Comparison of ENCODE assay signal across 19 cellular contexts in the genomic region with DNA sequence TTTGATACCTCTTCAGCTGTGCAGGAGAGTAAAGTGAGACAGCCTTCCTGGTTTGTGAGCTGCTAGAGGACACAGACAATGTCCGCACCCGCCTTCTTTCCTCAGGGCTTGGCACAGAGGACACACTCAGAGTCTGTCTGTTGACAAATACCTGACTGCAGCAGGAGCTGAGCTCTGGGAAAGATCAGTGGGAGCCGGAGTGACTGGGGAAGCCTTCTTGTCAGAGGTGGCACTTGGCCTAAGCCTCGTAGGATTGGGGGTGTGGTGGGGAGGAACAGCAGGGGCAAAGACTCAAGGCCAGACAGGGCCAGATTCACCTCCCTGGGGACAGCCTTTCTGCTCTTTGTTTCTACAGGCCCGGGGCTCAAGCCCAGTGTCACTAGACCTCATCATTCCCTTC. TPM values are rescaled to one million over a fixed set of nuclear protein-coding genes. Genes with fewer than 3 reads are reported as not detected.
DNase-seq lines count a peak whose midpoint lies in the region; ATAC-seq and TF ChIP-seq lines count a peak whose summit lies in the region.
"Had no signal": no experiment of that assay in that cellular context is flagged by ENCODE, and none has a peak within 500 bp of the region (broad histone marks: within the 10 kb centered on the region; RNA-seq: fewer than 3 reads in every experiment).

No MANE protein-coding gene starts in this region.

- H3K4me1 ChIP-seq in breast epithelium (peaks cover 11 to 23% of the 10 kb centered on the region in 2 donors), muscle layer of colon (ENCODE audit: insufficient read depth, low read length) (peaks cover 32% of the 10 kb centered on the region), vagina (peaks cover 59% of the 10 kb centered on the region), uterus (peaks cover 4 to 14% of the 10 kb centered on the region in 2 donors)

- H3K27ac ChIP-seq in breast epithelium (peak overlapping the region; percentile 93 to 94), muscle layer of colon (ENCODE audit: low read depth, low read length) (peak overlapping the region; percentile 17), vagina (peak overlapping the region; percentile 90), uterus (peak overlapping the region in 1 of 2 donors; percentile 93)

- DNase-seq in NCI-H82 (lab: John Stamatoyannopoulos, UW) (peak; percentile 47), NCI-H82 treated with DMSO at 0.1 percent for 48 hours (lab: John Stamatoyannopoulos, UW; ENCODE audit: unreplicated experiment) (no peak), breast epithelium (ENCODE audit: low spot score in 2 of 2) (peak; percentile 80 to 84), vagina (ENCODE audit: extremely low spot score in 2 of 2) (no peak), NCI-H128 (lab: John Stamatoyannopoulos, UW; ENCODE audit: unreplicated experiment) (no peak), uterus (no peak)
- DNase-seq: activated CD4-positive, alpha-beta T cell treated with anti-CD3 and anti-CD28 coated beads for 4 hours; activated CD8-positive, alpha-beta memory T cell treated with anti-CD3 and anti-CD28 coated beads, Interleukin-2, amount 10 ng/mL, durations not matched to agents 7 days and 5 days; C1 segment of cervical spinal cord; DMS 273 treated with DMSO at 0.1 percent for 48 hours; GDM1; H7; left cardiac atrium; mucosa of descending colon; NCI-H1436; NCI-H446 had no signal

- H3K27me3 ChIP-seq in breast epithelium: no peaks in the 10 kb centered on the region
- H3K27me3 ChIP-seq in muscle layer of colon (ENCODE audit: control insufficient read depth in 1 of 2, insufficient read depth in 2 of 2, low read length in 2 of 2): no peaks in the 10 kb centered on the region
- H3K27me3 ChIP-seq in vagina: no peaks in the 10 kb centered on the region
- no peaks in the 10 kb centered on the region for H3K27me3 ChIP-seq in uterus

- H3K36me3 ChIP-seq in breast epithelium (no peaks in the 10 kb centered on the region), muscle layer of colon (ENCODE audit: insufficient read depth, low read length) (no peaks in the 10 kb centered on the region), vagina (peaks cover 0 to 7% of the 10 kb centered on the region in 2 donors), uterus (no peaks in the 10 kb centered on the region)

- no peak overlapping the region for H3K4me3 ChIP-seq in breast epithelium
- H3K4me3 ChIP-seq in muscle layer of colon (ENCODE audit: low read depth in 1 of 2, low read length in 2 of 2): no peak overlapping the region
- no peak overlapping the region for H3K4me3 ChIP-seq in vagina
- no peak overlapping the region for H3K4me3 ChIP-seq in uterus
- H3K4me3 ChIP-seq: GM12878, mucosa of descending colon had no signal

- intact Hi-C loops in breast epithelium (cut with DNase I; ENCODE audit: low total_unique reads): no loop called here
- intact Hi-C loops in vagina (cut with DNase I): loop anchor here (10.0 kb wide), 1 partner anchor 179 kb away; a partner anchor contains a TSS
- intact Hi-C loops in uterus (cut with DNase I; ENCODE audit: low total_unique reads): loop anchor here (10.0 kb wide), 1 partner anchor 49 kb away; no protein-coding TSS in a partner anchor

- peak overlapping the region; percentile 71 for H3K9ac ChIP-seq in muscle layer of colon (ENCODE audit: low read length)

- no peak for TF ChIP-seq CTCF in breast epithelium (IDR thresholded peaks at IDR 0.05)
- TF ChIP-seq CTCF in vagina (IDR thresholded peaks at IDR 0.05): no peak
- no peak for TF ChIP-seq CTCF in uterus (IDR thresholded peaks at IDR 0.05)

- no peak for TF ChIP-seq POLR2A in breast epithelium (IDR thresholded peaks at IDR 0.05)
- no peak for TF ChIP-seq POLR2A in vagina (IDR thresholded peaks at IDR 0.05)
- TF ChIP-seq POLR2A in uterus (IDR thresholded peaks at IDR 0.05): no peak

- no peaks in the 10 kb centered on the region for H3K9me3 ChIP-seq in breast epithelium
- no peaks in the 10 kb centered on the region for H3K9me3 ChIP-seq in muscle layer of colon (ENCODE audit: low read length)
- no peaks in the 10 kb centered on the region for H3K9me3 ChIP-seq in vagina
- no peaks in the 10 kb centered on the region for H3K9me3 ChIP-seq in uterus
- H3K9me3 ChIP-seq: mucosa of descending colon had no signal

- no peak for ATAC-seq in GM18519 (IDR thresholded peaks at IDR 0.05; ENCODE audit: low FRiP score, unreplicated experiment)
- ATAC-seq: activated CD8-positive, alpha-beta memory T cell treated with anti-CD3 and anti-CD28 coated beads, Interleukin-2, amount 10 ng/mL, durations not matched to agents 7 days and 5 days; GM12878; left cardiac atrium; mucosa of descending colon had no signal

RNA-seq across cellular contexts. Expression of a gene that starts 3.3 kb away (rescaled TPM):
- total RNA-seq in breast epithelium (100 to 1,000 TPM in 1 of 3 donors, 10 to 100 TPM in 2; 59.6 to 119 (median 90.6) TPM), vagina (66.3 TPM), uterus (10 to 100 TPM in 3 of 4 donors, 1 to 10 TPM in 1; 9.7 to 63.7 (median 33.9) TPM)

RNA-seq across cellular contexts. Expression of a gene that starts 11.0 kb away (rescaled TPM):
- total RNA-seq in breast epithelium (10 to 100 TPM; 11.5 to 22.0 (median 11.7) TPM), vagina (15.2 TPM), uterus (10 to 100 TPM in 1 of 4 donors, 1 to 10 TPM in 2, under 1 TPM in 1; 0.26 to 10.7 (median 5.0) TPM)

RNA-seq across cellular contexts. Expression of a gene that starts 20.0 kb away (rescaled TPM):
- total RNA-seq in breast epithelium (10 to 100 TPM; 33.6 to 52.4 (median 44.6) TPM), vagina (27.0 TPM), uterus (10 to 100 TPM; 20.4 to 38.8 (median 29.1) TPM)

RNA-seq across cellular contexts. Expression of a gene that starts 23.2 kb away (rescaled TPM):
- 10 to 100 TPM; 34.1 to 73.1 (median 56.5) TPM for total RNA-seq in breast epithelium
- 32.7 TPM for total RNA-seq in vagina
- total RNA-seq in uterus: 10 to 100 TPM; 22.0 to 80.6 (median 35.8) TPM

RNA-seq across cellular contexts. Expression of a gene that starts 33.5 kb away (rescaled TPM):
- 1,000 to 10,000 TPM in 1 of 3 donors, 100 to 1,000 TPM in 1, 10 to 100 TPM in 1; 92.3 to 1,697 (median 153) TPM for total RNA-seq in breast epithelium
- total RNA-seq in vagina: 51.3 TPM
- total RNA-seq in uterus: 1 to 10 TPM in 1 of 4 donors, under 1 TPM in 1, not detected in 2; 0.26 to 1.1 TPM
- total RNA-seq: activated CD8-positive, alpha-beta memory T cell treated with anti-CD3 and anti-CD28 coated beads, Interleukin-2, amount 10 ng/mL, durations not matched to agents 7 days and 5 days; GM12878; H7 had no signal

Comparison
In these comparisons a context has a peak if more than half of its experiments do, and no peak if none do; other contexts are left out.
1. DNase-seq: peak in NCI-H82 (single experiment) and breast epithelium (2 of 2); none in NCI-H82 treated with DMSO at 0.1 percent for 48 hours (single experiment), vagina (0 of 2), NCI-H128 (single experiment) and uterus (0 of 2).